In genomic region chr10:79105164-79105739, GRCh38 we compare ENCODE assay signal across 1 cellular context.
TF ChIP-seq lines count a peak whose summit lies in the region.

No MANE protein-coding gene starts in this region.

TF ChIP-seq in HepG2, 621 proteins besides CTCF, POLR2A, EP300 and RAD21 (continued from another document):
- peak; percentile 61; the same call in 1 of the 2 replicates for TF ChIP-seq HNF4A (CRISPR knock-in tag; IDR thresholded peaks at IDR 0.05)
- peak; percentile 54; the same call in 1 of the 2 replicates for TF ChIP-seq DRAP1 (CRISPR knock-in tag; IDR thresholded peaks at IDR 0.05)
- TF ChIP-seq AGO2 (optimal IDR thresholded peaks at IDR 0.05; ENCODE audit: low read depth, low read length), result no peak
- TF ChIP-seq JUN (CRISPR knock-in tag; IDR thresholded peaks at IDR 0.05), result no peak
- TF ChIP-seq CREB3 (CRISPR knock-in tag; IDR thresholded peaks at IDR 0.05), result no peak
- peak; percentile 24; the same call in 1 of the 2 replicates for TF ChIP-seq ZSCAN29 (CRISPR knock-in tag; conservative IDR thresholded peaks at IDR 0.05)
- 0 out of 2 replicates have a peak, but pooled peaks have one; percentile 57 for TF ChIP-seq ETV6 (CRISPR knock-in tag; conservative IDR thresholded peaks at IDR 0.05)
- 0 out of 2 replicates have a peak, but pooled peaks have one; percentile 31 for TF ChIP-seq SP4 (CRISPR knock-in tag; IDR thresholded peaks at IDR 0.05)
- no peak for TF ChIP-seq SALL2 (CRISPR knock-in tag; IDR thresholded peaks at IDR 0.05)
- peak; percentile 56; the same call in 1 of the 2 replicates for TF ChIP-seq MLX (CRISPR knock-in tag; IDR thresholded peaks at IDR 0.05)
- no peak for TF ChIP-seq ZNF280B (CRISPR knock-in tag; IDR thresholded peaks at IDR 0.05; ENCODE audit: borderline replicate concordance)
- peak; percentile 54; the same call in 1 of the 2 replicates for TF ChIP-seq REPIN1 (CRISPR knock-in tag; IDR thresholded peaks at IDR 0.05; ENCODE audit: borderline replicate concordance, low read depth)
- peak; percentile 89; the same call in 1 of the 2 replicates for TF ChIP-seq ZNF292 (CRISPR knock-in tag; IDR thresholded peaks at IDR 0.05; ENCODE audit: borderline replicate concordance, low read depth)
- 0 out of 2 replicates have a peak, but pooled peaks have one; percentile 22 for TF ChIP-seq ZNF629 (CRISPR knock-in tag; conservative IDR thresholded peaks at IDR 0.05)
